Comparison of ENCODE assay signal across 8 cellular contexts in the genomic region with DNA sequence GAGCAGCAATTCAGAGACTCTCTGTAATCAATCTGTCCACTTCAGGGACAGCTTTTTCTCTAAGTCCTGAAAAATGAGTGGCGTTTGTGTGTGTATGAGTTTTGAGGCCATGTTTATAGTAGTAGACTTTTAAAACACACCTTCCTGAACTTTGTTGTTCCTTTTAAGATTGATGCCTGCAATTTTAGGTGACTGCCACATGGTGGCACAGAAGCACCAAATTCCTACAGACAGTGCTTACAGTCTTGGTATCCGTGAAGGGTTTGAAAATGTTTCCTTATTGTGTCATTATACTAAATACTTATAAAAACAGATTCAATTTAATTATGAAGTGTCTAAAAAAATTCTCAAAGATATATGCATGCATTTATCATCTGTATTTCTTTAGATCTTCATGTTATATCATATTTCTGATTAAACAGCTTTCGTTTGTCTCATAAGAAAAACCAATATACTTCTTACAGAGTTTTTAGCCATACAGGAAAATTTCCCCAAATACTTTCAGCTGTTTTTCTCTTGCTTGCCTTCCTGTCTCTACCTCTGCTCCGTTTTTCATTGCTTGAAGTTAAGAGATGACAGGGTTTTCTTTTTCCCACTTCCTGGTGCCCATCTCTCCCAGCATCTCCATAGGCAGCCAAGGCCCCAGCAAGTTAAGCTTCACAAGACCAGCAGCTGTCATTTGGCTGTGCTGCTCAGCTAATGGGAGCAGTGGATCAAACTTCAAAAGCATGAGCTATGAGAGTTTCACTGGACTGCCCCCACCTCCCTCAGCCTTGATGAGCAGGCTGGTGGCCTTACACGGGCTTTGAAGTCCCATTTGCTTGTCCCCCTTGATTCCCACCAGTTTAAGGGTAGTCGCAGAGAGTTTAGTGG.
DNase-seq lines count a peak whose midpoint lies in the region; FAIRE-seq and TF ChIP-seq lines count a peak whose summit lies in the region.

No MANE protein-coding gene starts in this region.

- no peak overlapping the region for H3K27ac Mint-ChIP-seq in MCF 10A (ENCODE audit: low read depth, unreplicated experiment)
- H3K27ac Mint-ChIP-seq in nephron, result peak overlapping the region in 2 of 3 experiments; percentile 3 to 18

- H3K79me2 ChIP-seq in mammary epithelial cell (ENCODE audit: insufficient read depth, low read length), result no peaks in the 10 kb centered on the region

- no peaks in the 10 kb centered on the region for H3K9me3 Mint-ChIP-seq in MCF 10A (ENCODE audit: unreplicated experiment)
- peaks cover 33% of the 10 kb centered on the region for H3K9me3 Mint-ChIP-seq in nephron

- no peaks in the 10 kb centered on the region for H3K4me1 ChIP-seq in breast epithelium
- H3K4me1 ChIP-seq in mammary epithelial cell (ENCODE audit: insufficient read depth, low read length), result peaks cover 15% of the 10 kb centered on the region

- H3K9ac ChIP-seq in mammary epithelial cell (ENCODE audit: insufficient read depth, low read length), result no peak overlapping the region

- peak; percentile 67 for DNase-seq in MCF 10A (ENCODE audit: unreplicated experiment)
- DNase-seq in breast epithelium (ENCODE audit: low spot score in 2 of 2), result no peak
- DNase-seq in M059J (ENCODE audit: low read depth), result peak; percentile 40
- DNase-seq in mammary epithelial cell, result peak; percentile 21
- no peak for DNase-seq in activated T-cell treated with anti-CD3 and anti-CD28 coated beads, Interleukin-2, amount 50 U/mL, for 48 hours
- DNase-seq in GM12891 (ENCODE audit: insufficient read length, low spot score), result no peak
- no peak for DNase-seq in DMS114 treated with DMSO at 0.1 percent for 48 hours (lab: John Stamatoyannopoulos, UW; ENCODE audit: unreplicated experiment)

- H3K27me3 Mint-ChIP-seq in MCF 10A (ENCODE audit: insufficient read depth, unreplicated experiment), result no peaks in the 10 kb centered on the region
- H3K27me3 Mint-ChIP-seq in nephron (ENCODE audit: low read depth), result no peaks in the 10 kb centered on the region

- no peak overlapping the region for H3K4me3 Mint-ChIP-seq in MCF 10A (ENCODE audit: unreplicated experiment)
- no peak overlapping the region for H3K4me3 Mint-ChIP-seq in nephron

- intact Hi-C loops in MCF 10A (cut with micrococcal nuclease), result loop anchor here (1.0 to 2.0 kb wide), 2 partner anchors 122 to 844 kb away; no protein-coding TSS in a partner anchor
- intact Hi-C loops in breast epithelium (cut with DNase I; ENCODE audit: low total_unique reads), result no loop called here
- intact Hi-C loops in mammary epithelial cell (cut with micrococcal nuclease), result loop anchor here (1.0 to 2.0 kb wide), 2 partner anchors 122 to 410 kb away; no protein-coding TSS in a partner anchor

- TF ChIP-seq CTCF in MCF 10A (IDR thresholded peaks at IDR 0.05; ENCODE audit: unreplicated experiment), result peak; percentile 84
- TF ChIP-seq CTCF in breast epithelium (IDR thresholded peaks at IDR 0.05), result peak in 1 of 3 donors; percentile 21
- TF ChIP-seq CTCF in mammary epithelial cell (conservative IDR thresholded peaks at IDR 0.05 in 1 of 2, IDR thresholded peaks at IDR 0.05 in 1 of 2; ENCODE audit: extremely low read depth in 1 of 2, insufficient read depth in 1 of 2, low read depth in 1 of 2, low read length in 2 of 2), result peak; percentile 80
- TF ChIP-seq CTCF in nephron (IDR thresholded peaks at IDR 0.05; ENCODE audit: unreplicated experiment in 3 of 3), result peak; percentile 31 to 64 (median 37)

- H3K4me3 ChIP-seq in breast epithelium (no peak overlapping the region), mammary epithelial cell (replicated peaks in 1 of 3; ENCODE audit: insufficient read depth in 1 of 3, low read depth in 2 of 3, low read length in 3 of 3) (no peak overlapping the region)

- H3K4me2 ChIP-seq in mammary epithelial cell (ENCODE audit: insufficient read depth, low read depth, low read length), result no peak overlapping the region

- H3K9me3 ChIP-seq in breast epithelium (peaks cover 0 to 10% of the 10 kb centered on the region in 2 donors), mammary epithelial cell (replicated peaks; ENCODE audit: insufficient read depth, low read length) (no peaks in the 10 kb centered on the region)

- no peak for FAIRE-seq in GM12891 (lab: Jason Lieb, UNC)

- in situ Hi-C loops in mammary epithelial cell (cut with MboI; ENCODE audit: low sequenced_read_pairs in 2 of 2), result loop anchor here (25.0 kb wide), 4 partner anchors 399 to 1724 kb away; no protein-coding TSS in a partner anchor

- BruUV-seq in MCF 10A (replicated peaks; lab: Mats Ljungman, UMichigan) (no TSS peak), mammary epithelial cell (replicated peaks; lab: Mats Ljungman, UMichigan) (no TSS peak)

- H3K36me3 ChIP-seq in breast epithelium, result no peaks in the 10 kb centered on the region
- no peaks in the 10 kb centered on the region for H3K36me3 ChIP-seq in mammary epithelial cell (ENCODE audit: insufficient read depth, low read length)

- no peak overlapping the region for H3K27ac ChIP-seq in breast epithelium
- H3K27ac ChIP-seq in mammary epithelial cell (ENCODE audit: insufficient read depth, low read depth, low read length), result no peak overlapping the region

- POLR2A ChIA-PET in MCF 10A (lab: Yijun Ruan, JAX), result interaction anchor here (0.6 to 0.9 kb wide), 2 partner anchors 1204 to 1622 kb away, joined by 3 to 4 read pairs; no protein-coding TSS in a partner anchor

- peaks cover 9% of the 10 kb centered on the region for H3K4me1 Mint-ChIP-seq in MCF 10A (ENCODE audit: insufficient read depth, unreplicated experiment)
- peaks cover 25% of the 10 kb centered on the region for H3K4me1 Mint-ChIP-seq in nephron

- no peaks in the 10 kb centered on the region for H3K27me3 ChIP-seq in breast epithelium
- no peaks in the 10 kb centered on the region for H3K27me3 ChIP-seq in mammary epithelial cell (ENCODE audit: insufficient read depth, low read length)

- dilution Hi-C loops in mammary epithelial cell (cut with HindIII; ENCODE audit: low sequenced_read_pairs), result loop anchor here (25.0 kb wide), 1 partner anchor 1199 kb away; no protein-coding TSS in a partner anchor

- no peak for TF ChIP-seq POLR2A in breast epithelium (IDR thresholded peaks at IDR 0.05)
- TF ChIP-seq POLR2A in GM12891 (IDR thresholded peaks at IDR 0.05; ENCODE audit: low read depth, low read length), result no peak

- no peak overlapping the region for H2AFZ ChIP-seq in mammary epithelial cell (ENCODE audit: low read depth, low read length)

- no peaks in the 10 kb centered on the region for H3K36me3 Mint-ChIP-seq in MCF 10A (ENCODE audit: insufficient read depth, unreplicated experiment)
- H3K36me3 Mint-ChIP-seq in nephron (ENCODE audit: low read depth), result peaks cover 13% of the 10 kb centered on the region

- CTCF ChIA-PET in MCF 10A (lab: Yijun Ruan, JAX) (interaction anchor here (0.6 to 4.7 kb wide), 30 partner anchors 9 to 1741 kb away, joined by 3 to 28 read pairs (median 4); no protein-coding TSS in a partner anchor), mammary epithelial cell (lab: Charles Lee; ENCODE audit: low non-redundant PET) (no interaction called here)

- 48% methylated on average over 6 of the region's 6 CpGs for WGBS in mammary epithelial cell (ENCODE audit: low coverage, missing lambda C conversion rate)

- H4K20me1 ChIP-seq in mammary epithelial cell (ENCODE audit: insufficient read depth, low read length), result no peaks in the 10 kb centered on the region

TF ChIP-seq in GM12891, 5 proteins besides CTCF, POLR2A, EP300 and RAD21:
- no peak for TF ChIP-seq POU2F2 (IDR thresholded peaks at IDR 0.05; ENCODE audit: low read depth, low read length)

Comparison
In these comparisons a context has a peak if more than half of its experiments do, and no peak if none do; other contexts are left out.
1. DNase-seq: peak in MCF 10A (single experiment), M059J (single experiment) and mammary epithelial cell (single experiment); none in breast epithelium (0 of 2), activated T-cell treated with anti-CD3 and anti-CD28 coated beads, Interleukin-2, amount 50 U/mL, for 48 hours (0 of 2), GM12891 (single experiment) and DMS114 treated with DMSO at 0.1 percent for 48 hours (single experiment).